ENCODE assay signal across 3 cellular contexts in genomic region chr2:178069551-178069950, GRCh38.
TF ChIP-seq lines count a peak whose summit lies in the region.

No MANE protein-coding gene starts in this region.

TF ChIP-seq in SK-N-SH, 30 proteins besides CTCF, POLR2A, EP300 and RAD21:
- peak; percentile 38 for TF ChIP-seq SMC3 (IDR thresholded peaks at IDR 0.05; ENCODE audit: low read depth, low read length)
- TF ChIP-seq NFIC (IDR thresholded peaks at IDR 0.05; ENCODE audit: borderline replicate concordance), result no peak
TF ChIP-seq in SK-N-SH: peak in this region for 1.

TF ChIP-seq in SK-N-SH treated with all-trans-retinoic acid at 6 μM for 48 hours, 23 proteins besides CTCF, POLR2A, EP300 and RAD21:
- TF ChIP-seq TSHZ2 (CRISPR knock-in tag; IDR thresholded peaks at IDR 0.05) (no peak), TOX (CRISPR knock-in tag; IDR thresholded peaks at IDR 0.05; ENCODE audit: borderline replicate concordance) (no peak), ISL1 (CRISPR knock-in tag; IDR thresholded peaks at IDR 0.05) (no peak), ZNF565 (CRISPR knock-in tag; conservative IDR thresholded peaks at IDR 0.05; ENCODE audit: low read depth) (no peak), SNAI2 (CRISPR knock-in tag; IDR thresholded peaks at IDR 0.05) (no peak), PATZ1 (CRISPR knock-in tag; IDR thresholded peaks at IDR 0.05; ENCODE audit: borderline replicate concordance) (no peak), ZFP30 (CRISPR knock-in tag; IDR thresholded peaks at IDR 0.05) (no peak), POU6F1 (CRISPR knock-in tag; IDR thresholded peaks at IDR 0.05; ENCODE audit: borderline replicate concordance, low read depth) (no peak), CSRNP3 (CRISPR knock-in tag; IDR thresholded peaks at IDR 0.05) (no peak), CREB5 (CRISPR knock-in tag; IDR thresholded peaks at IDR 0.05; ENCODE audit: low read depth) (no peak), ZFP3 (CRISPR knock-in tag; IDR thresholded peaks at IDR 0.05) (no peak), RARB (CRISPR knock-in tag; IDR thresholded peaks at IDR 0.05) (no peak), PPARA (CRISPR knock-in tag; IDR thresholded peaks at IDR 0.05; ENCODE audit: borderline replicate concordance) (no peak), BACH2 (CRISPR knock-in tag; IDR thresholded peaks at IDR 0.05; ENCODE audit: borderline replicate concordance) (no peak), ZNF70 (CRISPR knock-in tag; IDR thresholded peaks at IDR 0.05) (no peak), ESRRG (CRISPR knock-in tag; IDR thresholded peaks at IDR 0.05) (no peak)

TF ChIP-seq in H1, 55 proteins besides CTCF, POLR2A, EP300 and RAD21:
- TF ChIP-seq MAX (IDR thresholded peaks at IDR 0.05) (no peak), BCL11A (IDR thresholded peaks at IDR 0.05; ENCODE audit: low read depth in 2 of 2, low read length in 2 of 2) (no peak), CHD1 (IDR thresholded peaks at IDR 0.05; ENCODE audit: low read depth, low read length) (no peak), JUN (IDR thresholded peaks at IDR 0.05; ENCODE audit: low read depth, low read length) (no peak), POLR2AphosphoS5 (IDR thresholded peaks at IDR 0.05; ENCODE audit: low read depth, low read length) (no peak), NANOG (IDR thresholded peaks at IDR 0.05; ENCODE audit: insufficient read depth, low read depth, low read length, poor library complexity, severe bottlenecking) (no peak), FOSL1 (IDR thresholded peaks at IDR 0.05; ENCODE audit: insufficient read depth, low read depth, low read length) (no peak), BACH1 (IDR thresholded peaks at IDR 0.05; ENCODE audit: low read length) (no peak), CHD7 (IDR thresholded peaks at IDR 0.05; ENCODE audit: insufficient replicate concordance, low read length) (no peak), YY1 (IDR thresholded peaks at IDR 0.05; ENCODE audit: low read depth, low read length) (no peak), SIX5 (IDR thresholded peaks at IDR 0.05; ENCODE audit: low read depth, low read length) (no peak), ATF2 (IDR thresholded peaks at IDR 0.05; ENCODE audit: low read length) (no peak), GTF2F1 (IDR thresholded peaks at IDR 0.05; ENCODE audit: borderline replicate concordance, low read depth, low read length) (no peak), TEAD4 (IDR thresholded peaks at IDR 0.05; ENCODE audit: low read depth, low read length) (no peak), MAFK (IDR thresholded peaks at IDR 0.05; ENCODE audit: low read depth, low read length) (no peak), SAP30 (IDR thresholded peaks at IDR 0.05; ENCODE audit: insufficient read depth, insufficient replicate concordance, low read length) (no peak), TCF12 (IDR thresholded peaks at IDR 0.05; ENCODE audit: low read depth, low read length) (no peak)
